ENCODE assay signal across 22 cellular contexts in the genomic region with DNA sequence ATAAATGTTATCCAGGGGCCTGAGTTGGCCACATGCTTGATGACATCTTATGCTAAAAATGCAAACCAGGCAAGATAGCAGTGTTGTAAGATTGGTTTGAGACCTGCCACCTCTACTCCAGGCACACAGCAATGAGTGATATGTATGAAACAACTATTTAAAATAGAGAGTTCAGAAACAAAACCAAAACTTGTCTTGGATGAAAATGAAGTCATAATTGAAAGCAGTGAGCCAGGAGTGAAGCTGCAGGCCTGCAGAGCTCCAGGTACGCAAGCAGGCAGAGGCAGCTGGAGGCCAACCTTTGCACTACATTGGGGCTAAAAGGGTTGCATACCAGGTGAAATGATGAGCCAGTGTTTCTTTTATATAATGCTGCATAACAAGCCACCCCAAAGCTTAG.
"Had no signal": no experiment of that assay in that cellular context is flagged by ENCODE, and none has a peak within 500 bp of the region (broad histone marks: within the 10 kb centered on the region; RNA-seq: fewer than 3 reads in every experiment).

No MANE protein-coding gene starts in this region.

- ATAC-seq: left cardiac atrium; left lung; lower lobe of right lung; stimulated activated naive B cell treated with anti-CD40 and anti-IgM and Interleukin-4, amounts not matched to agents 10 μg/mL and 1 μg/mL and 100 μg/mL, for 72 hours; stimulated activated naive CD8-positive, alpha-beta T cell treated with anti-CD3 and anti-CD28 coated beads, Interleukin-15, Interleukin-2, amounts not matched to agents 100 U/mL and 50 U/mL, for 24 hours; upper lobe of right lung had no signal

- H3K36me3 ChIP-seq: left lung, lower lobe of right lung, ovary, right atrium auricular region, right lobe of liver, suprapubic skin, thoracic aorta, tibial artery, upper lobe of right lung had no signal

- H3K9me3 ChIP-seq: left lung, lower lobe of right lung, ovary, right atrium auricular region, right lobe of liver, suprapubic skin, thoracic aorta, tibial artery, upper lobe of right lung had no signal

- H3K27ac ChIP-seq: left lung, lower lobe of right lung, ovary, right atrium auricular region, right lobe of liver, suprapubic skin, thoracic aorta, tibial artery, upper lobe of right lung had no signal

- H3K4me1 ChIP-seq: left lung, lower lobe of right lung, right atrium auricular region, suprapubic skin, tibial artery, upper lobe of right lung had no signal

- FAIRE-seq: keratinocyte, urothelium cell line had no signal

- H3K4me2 ChIP-seq: smooth muscle cell had no signal

- H3K27me3 ChIP-seq: left lung, ovary, right atrium auricular region, right lobe of liver, suprapubic skin, tibial artery, upper lobe of right lung had no signal

- H3K4me3 ChIP-seq: left lung, lower lobe of right lung, ovary, right atrium auricular region, right lobe of liver, smooth muscle cell, suprapubic skin, thoracic aorta, tibial artery, upper lobe of right lung had no signal

- DNase-seq: hippocampal formation; kidney glomerular epithelial cell; left cardiac atrium; left lung; lower lobe of right lung; mammary epithelial cell; mesenchymal stem cell; naive thymus-derived CD4-positive, alpha-beta T cell; ovary; right lobe of liver; stimulated activated CD4-positive, alpha-beta T cell treated with anti-CD3 and anti-CD28 coated beads, Interleukin-2, amount 100 ng/mL, for 24 hours; stimulated activated CD4-positive, alpha-beta T cell treated with anti-CD3 and anti-CD28 coated beads, Interleukin-4, amount 100 ng/mL, for 1 hour; stimulated activated naive B cell treated with anti-CD40 and anti-IgM and Interleukin-4, amounts not matched to agents 10 μg/mL and 1 μg/mL and 100 μg/mL, for 72 hours; stimulated activated naive CD8-positive, alpha-beta T cell treated with anti-CD3 and anti-CD28 coated beads, Interleukin-15, Interleukin-2, amounts not matched to agents 100 U/mL and 50 U/mL, for 24 hours; tibial artery; upper lobe of right lung had no signal
